Comparison of ENCODE assay signal across 9 cellular contexts in genomic region chr15:75672646-75673425, GRCh38. TPM values are rescaled to one million over a fixed set of nuclear protein-coding genes. Genes with fewer than 3 reads are reported as not detected.
DNase-seq lines count a peak whose midpoint lies in the region; ATAC-seq and TF ChIP-seq lines count a peak whose summit lies in the region.
"Had no signal": no experiment of that assay in that cellular context is flagged by ENCODE, and none has a peak within 500 bp of the region (broad histone marks: within the 10 kb centered on the region; RNA-seq: fewer than 3 reads in every experiment).

No MANE protein-coding gene starts in this region.

- no peak overlapping the region for H3K4me3 ChIP-seq in astrocyte of the cerebellum (ENCODE audit: low read depth, low read length)
- H3K4me3 ChIP-seq in iPS-18a (ENCODE audit: low read length) = no peak overlapping the region
- H3K4me3 ChIP-seq in skeletal muscle satellite cell (ENCODE audit: low read length) = no peak overlapping the region

- H3K9ac ChIP-seq in iPS-18a (ENCODE audit: low read length) = no peak overlapping the region
- peak overlapping the region; percentile 27 for H3K9ac ChIP-seq in skeletal muscle satellite cell (ENCODE audit: low read depth, low read length)

- peak; percentile 59 for DNase-seq in H4 (ENCODE audit: low spot score)
- DNase-seq in astrocyte of the cerebellum (ENCODE audit: low read depth) = peak; percentile 49
- no peak for DNase-seq in NCI-H1436 (lab: John Stamatoyannopoulos, UW)
- DNase-seq in 8988T = no peak
- DNase-seq: PC-3 had no signal

- H3K27me3 ChIP-seq in iPS-18a (ENCODE audit: control insufficient read depth, insufficient read depth, low read length) = no peaks in the 10 kb centered on the region
- no peaks in the 10 kb centered on the region for H3K27me3 ChIP-seq in skeletal muscle satellite cell (ENCODE audit: control insufficient read depth, insufficient read depth, low read length)

- in situ Hi-C loops in astrocyte of the cerebellum (cut with HindIII; ENCODE audit: low sequenced_read_pairs) = no loop called here

- peak overlapping the region; percentile 34 for H3K27ac ChIP-seq in iPS-18a (ENCODE audit: low read length)

- peak overlapping the region; percentile 60 for H3K4me2 ChIP-seq in skeletal muscle satellite cell (ENCODE audit: low read length)

- ATAC-seq in GM21360 (IDR thresholded peaks at IDR 0.05; ENCODE audit: unreplicated experiment) = no peak
- no peak for ATAC-seq in HG03439 (IDR thresholded peaks at IDR 0.05; ENCODE audit: unreplicated experiment)
- ATAC-seq: PC-3 had no signal

- H3K9me3 ChIP-seq in iPS-18a (ENCODE audit: control insufficient read depth, low read depth, low read length) = no peaks in the 10 kb centered on the region
- H3K9me3 ChIP-seq in skeletal muscle satellite cell (replicated peaks; ENCODE audit: low read length) = no peaks in the 10 kb centered on the region

- no peaks in the 10 kb centered on the region for H3K36me3 ChIP-seq in iPS-18a (ENCODE audit: control insufficient read depth, low read depth, low read length)
- H3K36me3 ChIP-seq in skeletal muscle satellite cell (ENCODE audit: insufficient read depth, low read length) = no peaks in the 10 kb centered on the region

- H3K4me1 ChIP-seq in iPS-18a (ENCODE audit: control insufficient read depth, low read depth, low read length) (peaks cover 13% of the 10 kb centered on the region), skeletal muscle satellite cell (ENCODE audit: control insufficient read depth, insufficient read depth, low read length) (peaks cover 25% of the 10 kb centered on the region)

- no peak for TF ChIP-seq CTCF in astrocyte of the cerebellum (IDR thresholded peaks at IDR 0.05; ENCODE audit: low read depth, low read length, missing control alignments)

RNA-seq across cellular contexts. Expression of gene SNX33, which starts 25.1 kb away (rescaled TPM):
- 5.1 and 5.8 TPM in 2 replicates for total RNA-seq in H4 (2014; rRNA removed; shearing (Covaris generic))
- 15.2 and 16.8 TPM in 2 replicates for total RNA-seq in skeletal muscle satellite cell (2012; rRNA removed)

RNA-seq across cellular contexts. Expression of gene IMP3, which starts 32.8 kb away (rescaled TPM):
- 161 and 188 TPM in 2 replicates for total RNA-seq in H4 (2014; rRNA removed; shearing (Covaris generic))
- 130 and 165 TPM in 2 replicates for total RNA-seq in skeletal muscle satellite cell (2012; rRNA removed)

RNA-seq across cellular contexts. Expression of gene CSPG4, which starts 39.8 kb away (rescaled TPM):
- 0.14 TPM in 2 replicates for total RNA-seq in H4 (2014; rRNA removed; shearing (Covaris generic))
- total RNA-seq in skeletal muscle satellite cell (2012; rRNA removed) = 7.6 and 13.1 TPM in 2 replicates

RNA-seq across cellular contexts. Expression of gene SNUPN, which starts 47.3 kb away (rescaled TPM):
- total RNA-seq in H4 (2014; rRNA removed; shearing (Covaris generic)) = 33.7 and 51.0 TPM in 2 replicates
- 25.6 and 27.1 TPM in 2 replicates for total RNA-seq in skeletal muscle satellite cell (2012; rRNA removed)

Comparison
In these comparisons a context has a peak if more than half of its experiments do, and no peak if none do; other contexts are left out.
1. DNase-seq: peak in H4 (single experiment) and astrocyte of the cerebellum (single experiment); none in NCI-H1436 (single experiment) and 8988T (single experiment).